Comparison of ENCODE assay signal across 9 cellular contexts in genomic region chr7:134943785-134944400, GRCh38. TPM values are rescaled to one million over a fixed set of nuclear protein-coding genes. Genes with fewer than 3 reads are reported as not detected.
DNase-seq lines count a peak whose midpoint lies in the region; ATAC-seq and TF ChIP-seq lines count a peak whose summit lies in the region.
"Had no signal": no experiment of that assay in that cellular context is flagged by ENCODE, and none has a peak within 500 bp of the region (broad histone marks: within the 10 kb centered on the region; RNA-seq: fewer than 3 reads in every experiment).

No MANE protein-coding gene starts in this region.

- H3K27me3 Mint-ChIP-seq in stimulated activated naive CD8-positive, alpha-beta T cell treated with anti-CD3 and anti-CD28 coated beads, Interleukin-15, amount 100 ng/mL, for 72 hours: no peaks in the 10 kb centered on the region

- H3K9me3 ChIP-seq in OCI-LY1 (ENCODE audit: low read length) (no peaks in the 10 kb centered on the region), gastroesophageal sphincter (no peaks in the 10 kb centered on the region), MG63 (no peaks in the 10 kb centered on the region)
- H3K9me3 ChIP-seq: BLaER1 had no signal

- ATAC-seq in HG02678 (IDR thresholded peaks at IDR 0.05; ENCODE audit: unreplicated experiment) (peak; percentile 58), gastroesophageal sphincter (no peak), GM21447 (IDR thresholded peaks at IDR 0.05; ENCODE audit: unreplicated experiment) (no peak)
- ATAC-seq in stimulated activated naive CD8-positive, alpha-beta T cell treated with anti-CD3 and anti-CD28 coated beads, Interleukin-15, amount 100 ng/mL, for 72 hours: no peak

- H3K79me2 ChIP-seq in OCI-LY1 (ENCODE audit: insufficient read depth, low read length): no peaks in the 10 kb centered on the region

- TF ChIP-seq CTCF in OCI-LY1 (IDR thresholded peaks at IDR 0.05; ENCODE audit: low read length): peak; percentile 68
- TF ChIP-seq CTCF in gastroesophageal sphincter (IDR thresholded peaks at IDR 0.05): peak in 2 of 4 experiments; percentile 32 to 36

- H3K27me3 ChIP-seq in OCI-LY1 (ENCODE audit: insufficient read depth, low read length): no peaks in the 10 kb centered on the region
- no peaks in the 10 kb centered on the region for H3K27me3 ChIP-seq in gastroesophageal sphincter
- no peaks in the 10 kb centered on the region for H3K27me3 ChIP-seq in MG63
- H3K27me3 ChIP-seq: BLaER1 had no signal

- peak; percentile 3 to 29 for DNase-seq in NCI-H2081 (lab: John Stamatoyannopoulos, UW)
- no peak for DNase-seq in NCI-H2081 treated with DMSO at 0.1 percent for 48 hours (lab: John Stamatoyannopoulos, UW)
- no peak for DNase-seq in stimulated activated naive CD8-positive, alpha-beta T cell treated with anti-CD3 and anti-CD28 coated beads, Interleukin-15, amount 100 ng/mL, for 72 hours
- no peak for DNase-seq in MG63

- no peaks in the 10 kb centered on the region for H3F3A ChIP-seq in OCI-LY1 (ENCODE audit: insufficient read depth, low read length)

- H3K36me3 ChIP-seq in OCI-LY1 (ENCODE audit: insufficient read depth, low read length) (no peaks in the 10 kb centered on the region), gastroesophageal sphincter (peaks cover 0 to 80% of the 10 kb centered on the region in 2 donors), MG63 (no peaks in the 10 kb centered on the region; the same call in 1 of the 2 replicates)

- no peaks in the 10 kb centered on the region for H4K20me1 ChIP-seq in OCI-LY1 (ENCODE audit: insufficient read depth, low read length)
- H4K20me1 ChIP-seq: BLaER1 had no signal

- H3K27ac ChIP-seq in OCI-LY1 (ENCODE audit: low read depth, low read length, poor library complexity, severe bottlenecking) (no peak overlapping the region), gastroesophageal sphincter (peak overlapping the region in 3 of 4 donors; percentile 33 to 90 (median 86))
- H3K27ac ChIP-seq: BLaER1 had no signal

- no peaks in the 10 kb centered on the region for H3K9me3 Mint-ChIP-seq in stimulated activated naive CD8-positive, alpha-beta T cell treated with anti-CD3 and anti-CD28 coated beads, Interleukin-15, amount 100 ng/mL, for 72 hours

- no peak overlapping the region for H3K9ac ChIP-seq in OCI-LY1 (ENCODE audit: low read length)
- H3K9ac ChIP-seq: BLaER1 had no signal

- H3K27ac Mint-ChIP-seq in stimulated activated naive CD8-positive, alpha-beta T cell treated with anti-CD3 and anti-CD28 coated beads, Interleukin-15, amount 100 ng/mL, for 72 hours: no peak overlapping the region

- H3K4me1 ChIP-seq in OCI-LY1 (ENCODE audit: insufficient read depth, low read length, severe bottlenecking) (no peaks in the 10 kb centered on the region), gastroesophageal sphincter (peaks cover 0 to 88% (median 3%) of the 10 kb centered on the region in 3 donors)

- 20 to 38% methylated on average over 3 of the region's 3 CpGs for WGBS in gastroesophageal sphincter (ENCODE audit: low coverage in 1 of 2), 2 donors

- no peak overlapping the region for H2AFZ ChIP-seq in OCI-LY1 (ENCODE audit: low read length)

- H3K9me2 ChIP-seq in OCI-LY1 (ENCODE audit: low read depth, low read length): no peaks in the 10 kb centered on the region

- H3K4me3 ChIP-seq in OCI-LY1 (ENCODE audit: low read depth, low read length, poor library complexity, severe bottlenecking): no peak overlapping the region
- H3K4me3 ChIP-seq in gastroesophageal sphincter: no peak overlapping the region
- no peak overlapping the region for H3K4me3 ChIP-seq in MG63
- H3K4me3 ChIP-seq: BLaER1 had no signal

- no peak for TF ChIP-seq POLR2A in gastroesophageal sphincter (IDR thresholded peaks at IDR 0.05)

- peaks cover 20% of the 10 kb centered on the region for H3K4me1 Mint-ChIP-seq in stimulated activated naive CD8-positive, alpha-beta T cell treated with anti-CD3 and anti-CD28 coated beads, Interleukin-15, amount 100 ng/mL, for 72 hours

- H3K4me2 ChIP-seq in OCI-LY1 (ENCODE audit: low read length): no peak overlapping the region
- H3K4me2 ChIP-seq: BLaER1 had no signal

- no peak overlapping the region for H3K4me3 Mint-ChIP-seq in stimulated activated naive CD8-positive, alpha-beta T cell treated with anti-CD3 and anti-CD28 coated beads, Interleukin-15, amount 100 ng/mL, for 72 hours

- TF ChIP-seq EP300 in gastroesophageal sphincter (IDR thresholded peaks at IDR 0.05): no peak

RNA-seq across cellular contexts. Expression of gene AGBL3, which starts 42.4 kb away (rescaled TPM):
- 1 to 10 TPM in 3 of 4 donors, under 1 TPM in 1; 0.30 to 5.6 (median 3.1) TPM for total RNA-seq in gastroesophageal sphincter
- 0.40 TPM in 1 of 2 replicates, not detected in the other for total RNA-seq in MG63 (2014; rRNA removed; shearing (Covaris generic); ENCODE audit: low replicate concordance)

Comparison
In these comparisons a context has a peak if more than half of its experiments do, and no peak if none do; other contexts are left out.
1. DNase-seq: peak in NCI-H2081 (2 of 2); none in NCI-H2081 treated with DMSO at 0.1 percent for 48 hours (single experiment), stimulated activated naive CD8-positive, alpha-beta T cell treated with anti-CD3 and anti-CD28 coated beads, Interleukin-15, amount 100 ng/mL, for 72 hours (0 of 2) and MG63 (single experiment).